1 cellular context compared by ENCODE assay signal in the genomic region with DNA sequence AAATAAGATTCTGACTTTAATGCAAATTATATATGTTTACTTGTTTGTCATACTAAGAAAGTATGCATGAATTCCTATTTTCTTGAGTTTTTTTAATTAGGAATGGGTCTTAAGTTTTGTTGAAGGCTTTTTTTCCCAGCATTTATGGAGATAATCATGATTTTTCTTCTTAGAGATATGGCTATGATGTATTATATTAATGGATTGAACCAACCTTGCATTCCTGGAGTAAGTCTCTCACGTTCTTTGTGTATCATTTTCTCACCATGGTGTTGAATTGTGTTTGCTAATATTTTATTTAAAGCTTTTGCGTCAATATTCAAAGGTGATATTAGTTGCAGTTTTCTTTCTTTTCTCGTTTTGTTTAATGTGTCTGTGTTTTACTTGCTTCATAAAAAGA.
TF ChIP-seq lines count a peak whose summit lies in the region.

No MANE protein-coding gene starts in this region.

TF ChIP-seq in HCT116, 20 proteins besides CTCF, POLR2A, EP300 and RAD21 (continued from another document):
- TF ChIP-seq CBX3 (IDR thresholded peaks at IDR 0.05; ENCODE audit: low read depth) (no peak), SIN3A (IDR thresholded peaks at IDR 0.05; ENCODE audit: low read depth) (no peak), EZH2 (IDR thresholded peaks at IDR 0.05) (no peak), TCF7L2 (IDR thresholded peaks at IDR 0.05; ENCODE audit: borderline replicate concordance, extremely low read depth, insufficient read depth, insufficient read length) (no peak), POLR2AphosphoS5 (IDR thresholded peaks at IDR 0.05; ENCODE audit: low read depth, low read length) (no peak), SP1 (IDR thresholded peaks at IDR 0.05; ENCODE audit: low read depth) (no peak), JUND (IDR thresholded peaks at IDR 0.05) (no peak), FOSL1 (IDR thresholded peaks at IDR 0.05; ENCODE audit: low read depth) (no peak), YY1 (IDR thresholded peaks at IDR 0.05; ENCODE audit: extremely low read depth, insufficient replicate concordance, low read depth, low read length) (no peak)
- TF ChIP-seq, protein P1, sequence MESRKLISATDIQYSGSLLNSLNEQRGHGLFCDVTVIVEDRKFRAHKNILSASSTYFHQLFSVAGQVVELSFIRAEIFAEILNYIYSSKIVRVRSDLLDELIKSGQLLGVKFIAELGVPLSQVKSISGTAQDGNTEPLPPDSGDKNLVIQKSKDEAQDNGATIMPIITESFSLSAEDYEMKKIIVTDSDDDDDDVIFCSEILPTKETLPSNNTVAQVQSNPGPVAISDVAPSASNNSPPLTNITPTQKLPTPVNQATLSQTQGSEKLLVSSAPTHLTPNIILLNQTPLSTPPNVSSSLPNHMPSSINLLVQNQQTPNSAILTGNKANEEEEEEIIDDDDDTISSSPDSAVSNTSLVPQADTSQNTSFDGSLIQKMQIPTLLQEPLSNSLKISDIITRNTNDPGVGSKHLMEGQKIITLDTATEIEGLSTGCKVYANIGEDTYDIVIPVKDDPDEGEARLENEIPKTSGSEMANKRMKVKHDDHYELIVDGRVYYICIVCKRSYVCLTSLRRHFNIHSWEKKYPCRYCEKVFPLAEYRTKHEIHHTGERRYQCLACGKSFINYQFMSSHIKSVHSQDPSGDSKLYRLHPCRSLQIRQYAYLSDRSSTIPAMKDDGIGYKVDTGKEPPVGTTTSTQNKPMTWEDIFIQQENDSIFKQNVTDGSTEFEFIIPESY (IDR thresholded peaks at IDR 0.05; ENCODE audit: extremely low read depth, insufficient replicate concordance, low read length), result no peak
- TF ChIP-seq, protein P2, sequence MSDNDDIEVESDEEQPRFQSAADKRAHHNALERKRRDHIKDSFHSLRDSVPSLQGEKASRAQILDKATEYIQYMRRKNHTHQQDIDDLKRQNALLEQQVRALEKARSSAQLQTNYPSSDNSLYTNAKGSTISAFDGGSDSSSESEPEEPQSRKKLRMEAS (IDR thresholded peaks at IDR 0.05), result no peak
- TF ChIP-seq, protein P3, sequence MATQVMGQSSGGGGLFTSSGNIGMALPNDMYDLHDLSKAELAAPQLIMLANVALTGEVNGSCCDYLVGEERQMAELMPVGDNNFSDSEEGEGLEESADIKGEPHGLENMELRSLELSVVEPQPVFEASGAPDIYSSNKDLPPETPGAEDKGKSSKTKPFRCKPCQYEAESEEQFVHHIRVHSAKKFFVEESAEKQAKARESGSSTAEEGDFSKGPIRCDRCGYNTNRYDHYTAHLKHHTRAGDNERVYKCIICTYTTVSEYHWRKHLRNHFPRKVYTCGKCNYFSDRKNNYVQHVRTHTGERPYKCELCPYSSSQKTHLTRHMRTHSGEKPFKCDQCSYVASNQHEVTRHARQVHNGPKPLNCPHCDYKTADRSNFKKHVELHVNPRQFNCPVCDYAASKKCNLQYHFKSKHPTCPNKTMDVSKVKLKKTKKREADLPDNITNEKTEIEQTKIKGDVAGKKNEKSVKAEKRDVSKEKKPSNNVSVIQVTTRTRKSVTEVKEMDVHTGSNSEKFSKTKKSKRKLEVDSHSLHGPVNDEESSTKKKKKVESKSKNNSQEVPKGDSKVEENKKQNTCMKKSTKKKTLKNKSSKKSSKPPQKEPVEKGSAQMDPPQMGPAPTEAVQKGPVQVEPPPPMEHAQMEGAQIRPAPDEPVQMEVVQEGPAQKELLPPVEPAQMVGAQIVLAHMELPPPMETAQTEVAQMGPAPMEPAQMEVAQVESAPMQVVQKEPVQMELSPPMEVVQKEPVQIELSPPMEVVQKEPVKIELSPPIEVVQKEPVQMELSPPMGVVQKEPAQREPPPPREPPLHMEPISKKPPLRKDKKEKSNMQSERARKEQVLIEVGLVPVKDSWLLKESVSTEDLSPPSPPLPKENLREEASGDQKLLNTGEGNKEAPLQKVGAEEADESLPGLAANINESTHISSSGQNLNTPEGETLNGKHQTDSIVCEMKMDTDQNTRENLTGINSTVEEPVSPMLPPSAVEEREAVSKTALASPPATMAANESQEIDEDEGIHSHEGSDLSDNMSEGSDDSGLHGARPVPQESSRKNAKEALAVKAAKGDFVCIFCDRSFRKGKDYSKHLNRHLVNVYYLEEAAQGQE (IDR thresholded peaks at IDR 0.05; ENCODE audit: low read depth), result no peak
- TF ChIP-seq, protein P4, sequence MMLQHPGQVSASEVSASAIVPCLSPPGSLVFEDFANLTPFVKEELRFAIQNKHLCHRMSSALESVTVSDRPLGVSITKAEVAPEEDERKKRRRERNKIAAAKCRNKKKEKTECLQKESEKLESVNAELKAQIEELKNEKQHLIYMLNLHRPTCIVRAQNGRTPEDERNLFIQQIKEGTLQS (IDR thresholded peaks at IDR 0.05), result no peak
